In the genomic region with DNA sequence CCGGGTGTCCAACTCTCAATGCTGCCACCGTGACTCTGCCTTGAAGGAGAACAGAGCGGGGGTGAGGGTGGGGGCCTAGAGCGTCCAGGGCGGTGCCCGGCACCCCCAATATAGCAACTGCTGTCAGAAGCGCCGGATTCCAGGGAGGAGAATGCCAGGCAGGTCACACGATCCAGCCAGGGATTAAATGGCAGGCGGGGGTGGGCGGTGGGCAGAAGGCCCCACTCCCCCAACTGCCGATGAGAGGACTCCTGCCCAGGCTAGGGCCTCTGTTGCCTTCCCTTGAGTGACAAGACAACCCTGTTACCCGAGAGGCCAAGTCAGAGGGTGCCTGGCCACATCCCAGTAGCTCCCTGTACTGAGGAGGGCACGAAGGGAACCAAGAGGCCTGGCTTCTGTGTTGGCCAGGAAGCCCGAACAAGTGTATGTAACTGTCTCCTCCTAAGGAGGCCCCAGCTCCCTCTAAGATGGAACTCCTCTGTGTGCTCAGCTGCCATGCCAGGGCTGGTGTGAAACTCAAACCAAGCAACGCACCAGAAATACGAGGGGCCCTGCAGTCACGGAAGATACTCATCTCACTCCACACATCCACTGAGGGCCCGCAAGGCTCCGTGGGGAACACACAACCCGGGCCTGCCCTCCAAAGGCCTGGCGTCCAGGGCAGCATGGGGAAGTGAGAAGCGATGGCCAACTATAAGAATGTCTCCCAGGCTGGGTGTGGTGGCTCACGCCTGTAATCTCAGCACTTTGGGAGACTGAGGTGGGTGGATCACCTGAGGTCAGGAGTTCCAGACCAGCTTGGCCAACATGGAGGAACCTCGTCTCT, we compare ENCODE assay signal across 1 cellular context.
A peak's percentile ranks its signal among the peaks of the same experiment; 100 is the strongest.
TF ChIP-seq lines count a peak whose summit lies in the region.

No MANE protein-coding gene starts in this region.

TF ChIP-seq in K562, 482 proteins besides CTCF, POLR2A, EP300 and RAD21:
- TF ChIP-seq, protein P1, sequence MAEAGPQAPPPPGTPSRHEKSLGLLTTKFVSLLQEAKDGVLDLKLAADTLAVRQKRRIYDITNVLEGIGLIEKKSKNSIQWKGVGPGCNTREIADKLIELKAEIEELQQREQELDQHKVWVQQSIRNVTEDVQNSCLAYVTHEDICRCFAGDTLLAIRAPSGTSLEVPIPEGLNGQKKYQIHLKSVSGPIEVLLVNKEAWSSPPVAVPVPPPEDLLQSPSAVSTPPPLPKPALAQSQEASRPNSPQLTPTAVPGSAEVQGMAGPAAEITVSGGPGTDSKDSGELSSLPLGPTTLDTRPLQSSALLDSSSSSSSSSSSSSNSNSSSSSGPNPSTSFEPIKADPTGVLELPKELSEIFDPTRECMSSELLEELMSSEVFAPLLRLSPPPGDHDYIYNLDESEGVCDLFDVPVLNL (CRISPR knock-in tag; IDR thresholded peaks at IDR 0.05; ENCODE audit: low read depth): no peak
- TF ChIP-seq ZKSCAN3 (CRISPR knock-in tag; IDR thresholded peaks at IDR 0.05): no peak
- 0 out of 2 replicates have a peak, but pooled peaks have one; percentile 19 for TF ChIP-seq RBFOX2 (IDR thresholded peaks at IDR 0.05; ENCODE audit: low read depth, low read length)
TF ChIP-seq in K562: peak in this region for 1.
